Comparison of ENCODE assay signal across 9 cellular contexts in the genomic region with DNA sequence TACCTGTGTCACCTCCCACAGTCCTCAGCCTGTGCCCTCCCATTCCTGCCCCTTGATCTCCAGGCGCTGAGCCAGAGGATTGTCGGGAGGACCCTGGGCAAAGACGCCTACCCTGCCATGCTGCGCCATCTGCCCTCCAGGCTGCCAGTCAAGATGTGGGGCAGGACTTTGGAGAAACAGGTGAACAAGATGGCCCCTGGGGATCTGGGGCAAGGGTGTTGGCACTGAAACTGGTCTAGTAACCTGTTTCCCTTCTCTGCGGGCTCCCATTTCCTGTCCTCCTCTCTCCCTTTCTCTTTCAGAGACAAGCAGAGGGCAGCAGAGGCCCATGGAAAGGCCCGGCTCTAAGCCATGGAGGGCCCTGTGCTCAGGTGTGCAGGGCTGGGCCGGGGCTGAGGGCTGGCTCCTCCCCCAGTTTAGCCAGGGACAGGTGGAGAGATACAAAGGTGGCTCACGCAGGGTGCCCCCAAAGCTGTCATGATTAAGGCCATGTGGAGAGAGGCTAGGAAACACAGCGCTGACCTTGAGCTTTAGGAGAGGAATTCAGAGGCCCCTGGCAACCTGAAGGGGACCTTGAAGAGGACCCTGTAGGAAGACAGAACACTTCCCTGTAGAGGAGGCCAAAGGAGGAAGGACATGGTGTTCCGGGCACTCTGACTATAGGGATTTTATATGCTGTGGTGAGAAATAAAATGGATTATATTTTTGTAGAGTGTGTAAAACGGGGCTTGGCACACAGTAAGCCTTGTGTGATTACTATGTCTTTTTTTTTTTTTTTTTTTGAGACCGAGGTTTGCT. TPM values are rescaled to one million over a fixed set of nuclear protein-coding genes. Genes with fewer than 3 reads are reported as not detected.
A peak's percentile ranks its signal among the peaks of the same experiment; 100 is the strongest.
DNase-seq lines count a peak whose midpoint lies in the region; ATAC-seq and TF ChIP-seq lines count a peak whose summit lies in the region.
"Had no signal": no experiment of that assay in that cellular context is flagged by ENCODE, and none has a peak within 500 bp of the region (broad histone marks: within the 10 kb centered on the region; RNA-seq: fewer than 3 reads in every experiment).

A gene (plus strand): TSS at position 74 of the 798 bp plus-strand sequence. CDS start 44 bp downstream, at position 118.

- WGBS in esophagus, 2 donors = 41 to 43% methylated on average over 12 of the region's 12 CpGs
- 48 to 63% methylated on average over 5 to 9 of the region's 12 CpGs for WGBS in thyroid gland, 2 donors
- 54 to 60% methylated on average over 1 to 2 of the region's 12 CpGs for WGBS in gastroesophageal sphincter (ENCODE audit: low coverage in 1 of 2), 2 donors

- intact Hi-C loops in left ventricle myocardium inferior (cut with micrococcal nuclease) = no loop called here
- intact Hi-C loops in thyroid gland (cut with DNase I) = no loop called here

- DNase-seq in left ventricle myocardium inferior (no peak), right atrium auricular region (ENCODE audit: low spot score) (no peak), NCI-H774 (lab: John Stamatoyannopoulos, UW) (peak; percentile 30), thyroid gland (peak; percentile 62 to 64), SW 1271 (lab: John Stamatoyannopoulos, UW) (no peak)

- H3K4me1 ChIP-seq in left ventricle myocardium inferior = no peaks in the 10 kb centered on the region
- no peaks in the 10 kb centered on the region for H3K4me1 ChIP-seq in right atrium auricular region
- peaks cover 0 to 2% of the 10 kb centered on the region in 2 donors for H3K4me1 ChIP-seq in esophagus (ENCODE audit: control insufficient read depth in 2 of 2, insufficient read depth in 2 of 2, low read length in 1 of 2)
- H3K4me1 ChIP-seq in thyroid gland = no peaks in the 10 kb centered on the region
- H3K4me1 ChIP-seq in gastroesophageal sphincter = no peaks in the 10 kb centered on the region

- TF ChIP-seq CTCF in left ventricle myocardium inferior (IDR thresholded peaks at IDR 0.05; ENCODE audit: borderline replicate concordance) = peak; percentile 13
- no peak for TF ChIP-seq CTCF in right atrium auricular region (IDR thresholded peaks at IDR 0.05)
- peak in 4 of 6 experiments; percentile 22 to 42 (median 33) for TF ChIP-seq CTCF in thyroid gland (IDR thresholded peaks at IDR 0.05)
- TF ChIP-seq CTCF in gastroesophageal sphincter (IDR thresholded peaks at IDR 0.05) = no peak

- TF ChIP-seq POLR2A in thyroid gland (IDR thresholded peaks at IDR 0.05) = no peak
- TF ChIP-seq POLR2A in gastroesophageal sphincter (IDR thresholded peaks at IDR 0.05) = no peak

- ATAC-seq in gastroesophageal sphincter (no peak), HG03565 (IDR thresholded peaks at IDR 0.05; ENCODE audit: unreplicated experiment) (no peak)

- H3K36me3 ChIP-seq in left ventricle myocardium inferior (no peaks in the 10 kb centered on the region), right atrium auricular region (no peaks in the 10 kb centered on the region), esophagus (ENCODE audit: control insufficient read depth in 2 of 2, insufficient read depth in 2 of 2, low read length in 1 of 2) (no peaks in the 10 kb centered on the region), thyroid gland (no peaks in the 10 kb centered on the region), gastroesophageal sphincter (no peaks in the 10 kb centered on the region)

- H3K9me3 ChIP-seq in left ventricle myocardium inferior (replicated peaks) (no peaks in the 10 kb centered on the region), right atrium auricular region (no peaks in the 10 kb centered on the region), esophagus (ENCODE audit: control insufficient read depth in 2 of 2, insufficient read depth in 1 of 2, low read depth in 1 of 2, low read length in 1 of 2) (no peaks in the 10 kb centered on the region), thyroid gland (no peaks in the 10 kb centered on the region), gastroesophageal sphincter (no peaks in the 10 kb centered on the region)

- H3K27ac ChIP-seq in left ventricle myocardium inferior (replicated peaks) (no peak within 1 kb of the TSS), right atrium auricular region (no peak within 1 kb of the TSS), esophagus (ENCODE audit: low read depth in 2 of 2, low read length in 1 of 2) (peak within 1 kb of the TSS; percentile 54 to 59), thyroid gland (no peak within 1 kb of the TSS), gastroesophageal sphincter (no peak within 1 kb of the TSS)

- TF ChIP-seq EP300 in gastroesophageal sphincter (IDR thresholded peaks at IDR 0.05) = no peak

- no peak within 1 kb of the TSS for H3K4me3 ChIP-seq in left ventricle myocardium inferior
- no peak within 1 kb of the TSS for H3K4me3 ChIP-seq in right atrium auricular region
- no peak within 1 kb of the TSS for H3K4me3 ChIP-seq in esophagus (ENCODE audit: low read depth in 1 of 2, low read length in 2 of 2)
- no peak within 1 kb of the TSS for H3K4me3 ChIP-seq in thyroid gland (replicated peaks in 1 of 3)
- no peak within 1 kb of the TSS for H3K4me3 ChIP-seq in gastroesophageal sphincter

- H3K27me3 ChIP-seq in left ventricle myocardium inferior (ENCODE audit: low read depth) = no peaks in the 10 kb centered on the region
- H3K27me3 ChIP-seq in right atrium auricular region = no peaks in the 10 kb centered on the region
- H3K27me3 ChIP-seq in esophagus (ENCODE audit: control insufficient read depth in 1 of 2, insufficient read depth in 2 of 2, low read length in 2 of 2) = no peaks in the 10 kb centered on the region
- no peaks in the 10 kb centered on the region for H3K27me3 ChIP-seq in thyroid gland
- H3K27me3 ChIP-seq in gastroesophageal sphincter = peaks cover 6% of the 10 kb centered on the region

RNA-seq across cellular contexts. Expression of the gene that starts here (rescaled TPM):
- total RNA-seq in left ventricle myocardium inferior (not detected), right atrium auricular region (not detected), thyroid gland (1 to 10 TPM in 2 of 4 donors, not detected in 2; 1.2 to 3.3 TPM), gastroesophageal sphincter (not detected)
- polyA plus RNA-seq in esophagus = under 1 TPM; 0.15 to 0.26 TPM
- total RNA-seq: skeletal muscle tissue had no signal

Comparison
In these comparisons a context has a peak if more than half of its experiments do, and no peak if none do; other contexts are left out.
1. CTCF ChIP-seq: peak in left ventricle myocardium inferior (single experiment) and thyroid gland (4 of 6); none in right atrium auricular region (0 of 2) and gastroesophageal sphincter (0 of 4).
2. DNase-seq: peak in NCI-H774 (single experiment) and thyroid gland (2 of 2); none in left ventricle myocardium inferior (single experiment), right atrium auricular region (single experiment) and SW 1271 (0 of 2).
3. H3K27ac ChIP-seq: peak in esophagus (2 of 2); none in left ventricle myocardium inferior (single experiment), right atrium auricular region (0 of 2), thyroid gland (0 of 3) and gastroesophageal sphincter (0 of 4).